10 cellular contexts compared by ENCODE assay signal in the genomic region with DNA sequence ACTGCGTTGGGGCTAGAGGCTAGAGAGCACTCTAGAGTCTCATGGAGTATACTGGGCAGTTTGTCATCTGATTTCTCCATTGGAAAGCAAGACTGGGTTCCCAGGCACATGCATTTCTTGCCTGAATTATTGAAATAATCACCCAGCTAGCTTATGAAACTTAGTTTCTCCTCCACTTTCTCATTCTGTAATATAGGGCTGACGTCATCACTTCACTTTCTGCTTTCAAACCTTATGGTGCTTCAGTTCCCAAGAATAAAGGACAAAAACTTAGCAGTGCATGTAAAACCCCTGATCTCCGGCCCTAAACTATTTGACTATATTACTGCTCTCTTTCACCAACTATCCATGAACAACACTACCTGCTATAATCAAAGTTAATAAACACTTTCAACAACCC.
"Had no signal": no experiment of that assay in that cellular context is flagged by ENCODE, and none has a peak within 500 bp of the region (broad histone marks: within the 10 kb centered on the region; RNA-seq: fewer than 3 reads in every experiment).

No MANE protein-coding gene starts in this region.

- H3K9me3 ChIP-seq: HAP-1 had no signal

- H3K9ac ChIP-seq: GM23248, KMS-11 had no signal

- H3K27ac ChIP-seq: GM23248, HL-60, KMS-11 had no signal

- DNase-seq: GM23248, H7, HFFc6, IMR-90, KBM-7 had no signal

- H3K9me3 Mint-ChIP-seq: HFFc6 had no signal

- FAIRE-seq: H1 had no signal

- H3K4me3 ChIP-seq: GM23248, HAP-1 had no signal

- H2AFZ ChIP-seq: GM23248 had no signal

- ATAC-seq: HCT116 had no signal

- H3K4me1 ChIP-seq: HAP-1 had no signal

- H3K27ac Mint-ChIP-seq: HFFc6 had no signal

- H3K4me2 ChIP-seq: KMS-11 had no signal

- H3K4me3 Mint-ChIP-seq: HFFc6 had no signal

- H3K36me3 ChIP-seq: HAP-1 had no signal
